In the genomic region with DNA sequence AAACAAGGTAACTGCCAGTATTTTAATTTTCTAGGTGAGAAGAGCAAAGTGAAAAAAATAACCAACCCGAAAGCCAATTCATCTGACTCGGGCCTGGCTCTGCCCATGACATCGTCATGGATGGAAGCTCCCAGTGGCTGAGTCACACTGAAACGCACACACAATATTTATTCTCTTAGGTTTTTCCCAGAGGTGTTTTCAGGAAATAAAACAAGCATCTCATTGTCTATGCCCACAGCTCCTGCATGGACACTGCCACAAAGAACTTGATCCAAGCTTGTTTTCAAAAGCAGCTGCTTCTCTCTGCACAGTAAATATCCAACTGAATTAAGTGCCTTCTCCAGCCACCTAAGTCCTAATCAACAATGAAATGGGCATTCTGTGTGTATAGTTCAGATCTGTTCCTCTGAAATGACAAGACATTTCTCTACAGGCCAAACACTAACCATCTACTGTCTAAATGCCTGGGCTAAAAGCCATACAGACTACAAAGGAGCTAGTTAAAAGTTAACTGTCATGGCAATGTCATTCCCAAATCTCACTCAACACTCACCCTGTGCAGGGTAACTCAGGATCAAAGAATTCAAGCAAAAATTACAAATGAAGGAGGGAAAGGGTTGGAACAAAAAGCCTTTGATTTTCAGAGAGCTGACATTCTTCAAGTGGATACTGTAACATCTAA, we compare ENCODE assay signal across 9 cellular contexts.
DNase-seq lines count a peak whose midpoint lies in the region; ATAC-seq and TF ChIP-seq lines count a peak whose summit lies in the region.
"Had no signal": no experiment of that assay in that cellular context is flagged by ENCODE, and none has a peak within 500 bp of the region (broad histone marks: within the 10 kb centered on the region; RNA-seq: fewer than 3 reads in every experiment).

No MANE protein-coding gene starts in this region.

- intact Hi-C loops in Calu3 (cut with micrococcal nuclease; ENCODE audit: unreplicated experiment), result loop anchor here (5.0 kb wide), 1 partner anchor 62 kb away; no protein-coding TSS in a partner anchor
- intact Hi-C loops in body of pancreas (cut with DNase I), result no loop called here
- intact Hi-C loops in right lobe of liver (cut with DNase I), result no loop called here
- intact Hi-C loops in aorta (cut with DNase I), result no loop called here

- H3K36me3 Mint-ChIP-seq in Calu3 (ENCODE audit: insufficient read depth, unreplicated experiment), result peaks cover 22% of the 10 kb centered on the region

- ATAC-seq in body of pancreas, result peak; percentile 86
- ATAC-seq in right lobe of liver, result peak; percentile 87 to 94 (median 90)
- ATAC-seq in GM19035 (IDR thresholded peaks at IDR 0.05; ENCODE audit: unreplicated experiment), result no peak
- ATAC-seq in aorta (ENCODE audit: low FRiP score), result no peak

- H3K9me3 Mint-ChIP-seq in Calu3 (ENCODE audit: low read depth, unreplicated experiment), result no peaks in the 10 kb centered on the region

- BruUV-seq in Calu3 (replicated peaks; lab: Mats Ljungman, UMichigan), result TSS peak; percentile 69

- H3K9me3 ChIP-seq in body of pancreas (no peaks in the 10 kb centered on the region), right lobe of liver (no peaks in the 10 kb centered on the region), aorta (ENCODE audit: control insufficient read depth, low read length) (no peaks in the 10 kb centered on the region)

- H3K27ac Mint-ChIP-seq in Calu3 (ENCODE audit: unreplicated experiment), result peak overlapping the region; percentile 97

- peak; percentile 61 for DNase-seq in Calu3
- DNase-seq in HK-2 (ENCODE audit: unreplicated experiment), result peak; percentile 39
- DNase-seq in body of pancreas, result peak; percentile 24 to 49 (median 42)
- DNase-seq in right lobe of liver, result no peak
- no peak for DNase-seq in NCI-H2171 (lab: John Stamatoyannopoulos, UW)
- DNase-seq in activated CD4-positive, CD25-positive, alpha-beta regulatory T cell treated with anti-CD3 and anti-CD28 coated beads, Interleukin-2, amount 50 U/mL, for 72 hours, result no peak
- DNase-seq in aorta, result no peak
- DNase-seq: OCI-M1 had no signal

- H3K27me3 ChIP-seq in body of pancreas (no peaks in the 10 kb centered on the region), right lobe of liver (no peaks in the 10 kb centered on the region), aorta (ENCODE audit: control insufficient read depth in 1 of 2, insufficient read depth in 2 of 2, low read length in 1 of 2) (no peaks in the 10 kb centered on the region)

- peak overlapping the region; percentile 41 for H3K4me3 Mint-ChIP-seq in Calu3 (ENCODE audit: low read depth, unreplicated experiment)

- H3K4me1 ChIP-seq in body of pancreas (peaks cover 39% of the 10 kb centered on the region), right lobe of liver (peaks cover 0 to 29% (median 13%) of the 10 kb centered on the region in 4 donors), aorta (ENCODE audit: control insufficient read depth in 1 of 2, insufficient read depth in 2 of 2, low read length in 2 of 2) (no peaks in the 10 kb centered on the region)

- peaks cover 42% of the 10 kb centered on the region for H3K4me1 Mint-ChIP-seq in Calu3 (ENCODE audit: low read depth, unreplicated experiment)

- TF ChIP-seq CTCF in Calu3 (IDR thresholded peaks at IDR 0.05; ENCODE audit: unreplicated experiment), result no peak
- no peak for TF ChIP-seq CTCF in body of pancreas (IDR thresholded peaks at IDR 0.05)
- TF ChIP-seq CTCF in right lobe of liver (IDR thresholded peaks at IDR 0.05), result no peak

- CTCF ChIA-PET in Calu3 (lab: Charles Lee), result interaction anchor here (0.7 to 1.4 kb wide), 8 partner anchors 18 to 140 kb away, joined by 3 to 5 read pairs (median 4); no protein-coding TSS in a partner anchor

- H3K4me3 ChIP-seq in body of pancreas, result no peak overlapping the region
- H3K4me3 ChIP-seq in right lobe of liver, result no peak overlapping the region
- H3K4me3 ChIP-seq in aorta (ENCODE audit: low read length in 2 of 2), result no peak overlapping the region

- TF ChIP-seq POLR2A in body of pancreas (IDR thresholded peaks at IDR 0.05), result peak in 1 of 3 donors; percentile 30
- no peak for TF ChIP-seq POLR2A in right lobe of liver (IDR thresholded peaks at IDR 0.05)

- peak overlapping the region; percentile 20 to 75 (median 68) for H3K27ac ChIP-seq in body of pancreas
- peak overlapping the region in 2 of 3 donors; percentile 26 to 44 for H3K27ac ChIP-seq in right lobe of liver
- H3K27ac ChIP-seq in aorta (ENCODE audit: low read depth in 1 of 2, low read length in 2 of 2), result no peak overlapping the region

- no peaks in the 10 kb centered on the region for H3K36me3 ChIP-seq in body of pancreas (replicated peaks in 1 of 2; ENCODE audit: insufficient read depth in 1 of 2, low read depth in 2 of 2)
- H3K36me3 ChIP-seq in right lobe of liver, result no peaks in the 10 kb centered on the region
- H3K36me3 ChIP-seq in aorta (ENCODE audit: control insufficient read depth in 1 of 2, insufficient read depth in 2 of 2, low read length in 1 of 2), result no peaks in the 10 kb centered on the region

- 45 to 59% methylated on average over 4 of the region's 4 CpGs for WGBS in body of pancreas, 2 donors
- 41% methylated on average over 2 of the region's 4 CpGs for WGBS in right lobe of liver (ENCODE audit: insufficient coverage, low coverage, low lambda C conversion rate, missing lambda C conversion rate)
- WGBS in aorta, 2 donors, result 69 to 78% methylated on average over 4 of the region's 4 CpGs

- no peaks in the 10 kb centered on the region for H3K27me3 Mint-ChIP-seq in Calu3 (ENCODE audit: unreplicated experiment)

Comparison
In these comparisons a context has a peak if more than half of its experiments do, and no peak if none do; other contexts are left out.
1. DNase-seq: peak in Calu3 (single experiment), HK-2 (single experiment) and body of pancreas (4 of 4); none in right lobe of liver (0 of 3), NCI-H2171 (single experiment), activated CD4-positive, CD25-positive, alpha-beta regulatory T cell treated with anti-CD3 and anti-CD28 coated beads, Interleukin-2, amount 50 U/mL, for 72 hours (single experiment) and aorta (0 of 2).
2. ATAC-seq: peak in body of pancreas (single experiment) and right lobe of liver (4 of 4); none in GM19035 (single experiment) and aorta (single experiment).
3. H3K27ac ChIP-seq: peak in body of pancreas (4 of 4) and right lobe of liver (2 of 3); none in aorta (0 of 2).